Comparison of ENCODE assay signal across 12 cellular contexts in the genomic region with DNA sequence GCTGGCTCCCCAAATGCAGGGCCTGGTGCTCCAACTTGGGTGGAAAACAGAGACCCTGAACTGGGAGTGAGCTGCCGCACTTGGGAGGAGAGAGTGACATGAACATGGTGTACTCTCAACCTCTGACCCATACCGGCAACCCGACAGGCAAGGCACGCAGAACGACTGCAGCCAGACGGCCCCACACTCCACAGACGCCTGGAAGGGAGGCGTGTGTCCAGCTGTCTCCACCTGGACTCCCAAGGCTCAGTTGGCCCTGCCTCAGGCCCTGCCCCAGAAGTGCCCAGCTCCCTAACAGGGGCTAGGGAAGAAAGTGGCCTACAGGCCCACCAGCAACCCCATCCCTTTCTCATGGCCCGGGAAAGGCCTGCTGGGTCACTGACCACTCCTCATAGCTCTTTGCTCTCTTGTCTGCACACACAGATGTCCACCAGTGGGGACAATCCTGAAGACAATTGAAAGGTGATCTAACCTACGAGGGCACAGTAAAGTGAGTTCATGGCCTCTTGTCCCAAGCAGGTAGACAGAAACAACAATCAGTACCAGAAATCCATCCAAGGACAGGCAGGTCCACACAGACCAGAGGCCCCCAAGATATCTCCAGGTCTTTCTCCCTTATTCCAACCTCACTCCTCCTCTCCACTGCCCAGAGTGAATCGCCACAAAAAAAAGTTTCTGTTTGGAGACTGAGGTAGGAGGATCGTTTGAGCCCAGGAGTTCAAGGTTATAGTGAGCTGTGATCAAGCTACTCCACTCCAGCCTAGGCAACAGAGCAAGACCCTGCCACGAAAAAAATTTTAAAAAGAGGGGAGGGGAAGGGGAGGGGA. TPM values are rescaled to one million over a fixed set of nuclear protein-coding genes. Genes with fewer than 3 reads are reported as not detected.
A peak's percentile ranks its signal among the peaks of the same experiment; 100 is the strongest.
DNase-seq lines count a peak whose midpoint lies in the region; ATAC-seq and TF ChIP-seq lines count a peak whose summit lies in the region.
"Had no signal": no experiment of that assay in that cellular context is flagged by ENCODE, and none has a peak within 500 bp of the region (broad histone marks: within the 10 kb centered on the region; RNA-seq: fewer than 3 reads in every experiment).

No MANE protein-coding gene starts in this region.

- H3K36me3 Mint-ChIP-seq in activated CD4-positive, alpha-beta T cell treated with anti-CD3 and anti-CD28 coated beads, Interleukin-2, amount 10 ng/mL, durations not matched to agents 24 days and 14 days (ENCODE audit: low read depth): no peaks in the 10 kb centered on the region

- TF ChIP-seq RAD21 in liver (IDR thresholded peaks at IDR 0.05): no peak

- H3K4me1 ChIP-seq in ascending aorta (peaks cover 4 to 37% of the 10 kb centered on the region in 2 donors), liver (ENCODE audit: control insufficient read depth in 4 of 4, insufficient read depth in 4 of 4, low read length in 3 of 4) (peaks cover 15 to 52% (median 40%) of the 10 kb centered on the region in 4 donors), stomach (peaks cover 63 to 89% (median 79%) of the 10 kb centered on the region in 4 donors)

- intact Hi-C loops in activated CD4-positive, alpha-beta T cell treated with anti-CD3 and anti-CD28 coated beads, Interleukin-2, amount 10 ng/mL, durations not matched to agents 24 days and 14 days (cut with micrococcal nuclease): no loop called here
- intact Hi-C loops in ascending aorta (cut with DNase I) (no loop called here), stomach (cut with DNase I; ENCODE audit: low total_unique reads) (no loop called here)

- 56% methylated on average over 13 of the region's 13 CpGs for WGBS in liver
- 61 to 73% (median 70%) methylated on average over 6 to 13 of the region's 13 CpGs for WGBS in stomach, 5 donors

- H3K4me3 ChIP-seq in ascending aorta (no peak overlapping the region), liver (ENCODE audit: low read depth in 1 of 3, low read length in 3 of 3) (no peak overlapping the region), stomach (no peak overlapping the region)
- H3K4me3 ChIP-seq: thyroid gland had no signal

- H3K4me1 Mint-ChIP-seq in activated CD4-positive, alpha-beta T cell treated with anti-CD3 and anti-CD28 coated beads, Interleukin-2, amount 10 ng/mL, durations not matched to agents 24 days and 14 days: peaks cover 42% of the 10 kb centered on the region

- ATAC-seq in HG03378 (IDR thresholded peaks at IDR 0.05; ENCODE audit: unreplicated experiment) (no peak), GM18517 (IDR thresholded peaks at IDR 0.05; ENCODE audit: unreplicated experiment) (no peak)

- H3K27me3 Mint-ChIP-seq in activated CD4-positive, alpha-beta T cell treated with anti-CD3 and anti-CD28 coated beads, Interleukin-2, amount 10 ng/mL, durations not matched to agents 24 days and 14 days: no peaks in the 10 kb centered on the region

- H3K9ac ChIP-seq in liver (ENCODE audit: low read depth in 1 of 2, low read length in 2 of 2): no peak overlapping the region

- TF ChIP-seq CTCF in ascending aorta (IDR thresholded peaks at IDR 0.05) (no peak), liver (IDR thresholded peaks at IDR 0.05; ENCODE audit: low read depth, low read length, missing input control) (no peak), stomach (IDR thresholded peaks at IDR 0.05) (no peak)

- TF ChIP-seq POLR2A in stomach (IDR thresholded peaks at IDR 0.05): no peak

- peak overlapping the region; percentile 62 for H3K27ac Mint-ChIP-seq in activated CD4-positive, alpha-beta T cell treated with anti-CD3 and anti-CD28 coated beads, Interleukin-2, amount 10 ng/mL, durations not matched to agents 24 days and 14 days

- TF ChIP-seq EP300 in stomach (IDR thresholded peaks at IDR 0.05): no peak

- peak overlapping the region; percentile 18 for H3K4me3 Mint-ChIP-seq in activated CD4-positive, alpha-beta T cell treated with anti-CD3 and anti-CD28 coated beads, Interleukin-2, amount 10 ng/mL, durations not matched to agents 24 days and 14 days

- no peaks in the 10 kb centered on the region for H3K9me3 Mint-ChIP-seq in activated CD4-positive, alpha-beta T cell treated with anti-CD3 and anti-CD28 coated beads, Interleukin-2, amount 10 ng/mL, durations not matched to agents 24 days and 14 days

- no peak for DNase-seq in activated CD4-positive, alpha-beta T cell treated with anti-CD3 and anti-CD28 coated beads, Interleukin-2, amount 10 ng/mL, durations not matched to agents 24 days and 14 days
- no peak for DNase-seq in activated CD4-positive, alpha-beta T cell treated with anti-CD3 and anti-CD28 coated beads for 48 hours
- no peak for DNase-seq in ascending aorta (ENCODE audit: low spot score in 2 of 2)
- no peak for DNase-seq in stomach
- DNase-seq in effector CD8-positive, alpha-beta T cell (lab: John Stamatoyannopoulos, UW): no peak
- DNase-seq: dermis blood vessel endothelial cell; NCI-H1436; stimulated activated CD4-positive, alpha-beta T cell treated with anti-CD3 and anti-CD28 coated beads, Interleukin-4, amount 100 ng/mL, for 24 hours; thyroid gland had no signal

- no peaks in the 10 kb centered on the region for H3K27me3 ChIP-seq in ascending aorta
- H3K27me3 ChIP-seq in liver (ENCODE audit: control insufficient read depth in 4 of 4, insufficient read depth in 4 of 4, low read length in 3 of 4): no peaks in the 10 kb centered on the region
- H3K27me3 ChIP-seq in stomach: no peaks in the 10 kb centered on the region
- H3K27me3 ChIP-seq: thyroid gland had no signal

- H3K9me3 ChIP-seq in ascending aorta (no peaks in the 10 kb centered on the region), liver (ENCODE audit: control insufficient read depth in 4 of 4, low read length in 3 of 4) (no peaks in the 10 kb centered on the region), stomach (no peaks in the 10 kb centered on the region)
- H3K9me3 ChIP-seq: thyroid gland had no signal

- no peaks in the 10 kb centered on the region for H3K36me3 ChIP-seq in ascending aorta
- H3K36me3 ChIP-seq in liver (ENCODE audit: control insufficient read depth in 4 of 4, insufficient read depth in 3 of 4, low read depth in 1 of 4, low read length in 3 of 4): no peaks in the 10 kb centered on the region
- H3K36me3 ChIP-seq in stomach: no peaks in the 10 kb centered on the region
- H3K36me3 ChIP-seq: thyroid gland had no signal

- H3K27ac ChIP-seq in ascending aorta: peak overlapping the region; percentile 19 to 26
- peak overlapping the region; percentile 49 to 57 for H3K27ac ChIP-seq in liver (ENCODE audit: low read depth in 1 of 2, low read length in 2 of 2)
- peak overlapping the region; percentile 12 to 72 (median 68) for H3K27ac ChIP-seq in stomach
- H3K27ac ChIP-seq: thyroid gland had no signal

TF ChIP-seq in liver, 16 proteins besides CTCF, POLR2A, EP300 and RAD21:
- TF ChIP-seq TAF1 (conservative IDR thresholded peaks at IDR 0.05) (no peak), NR2F2 (IDR thresholded peaks at IDR 0.05) (peak; percentile 51)

RNA-seq across cellular contexts. Expression of gene ELL, which starts 28.2 kb away (rescaled TPM):
- total RNA-seq in activated CD4-positive, alpha-beta T cell treated with anti-CD3 and anti-CD28 coated beads, Interleukin-2, amount 10 ng/mL, durations not matched to agents 24 days and 14 days: 25.5 and 27.8 TPM in 2 replicates
- 30.5 TPM for total RNA-seq in ascending aorta
- total RNA-seq in liver: 10 to 100 TPM in 1 of 2 donors, 1 to 10 TPM in 1; 7.6 to 10.5 TPM
- polyA plus RNA-seq in liver: 1 to 10 TPM; 4.5 to 5.6 TPM
- total RNA-seq in stomach: 10 to 100 TPM in 3 of 5 donors, 1 to 10 TPM in 2; 8.0 to 88.7 (median 13.5) TPM
- polyA plus RNA-seq in stomach: 10 to 100 TPM in 1 of 3 donors, 1 to 10 TPM in 2; 4.1 to 12.7 (median 8.1) TPM

RNA-seq across cellular contexts. Expression of gene FKBP8, which starts 49.7 kb away (rescaled TPM):
- 170 and 173 TPM in 2 replicates for total RNA-seq in activated CD4-positive, alpha-beta T cell treated with anti-CD3 and anti-CD28 coated beads, Interleukin-2, amount 10 ng/mL, durations not matched to agents 24 days and 14 days
- total RNA-seq in ascending aorta (395 TPM), liver (100 to 1,000 TPM in 1 of 2 donors, 10 to 100 TPM in 1; 75.8 to 225 TPM), stomach (100 to 1,000 TPM in 4 of 5 donors, 10 to 100 TPM in 1; 87.8 to 819 (median 197) TPM)
- polyA plus RNA-seq in liver (100 to 1,000 TPM in 1 of 2 donors, 10 to 100 TPM in 1; 59.1 to 126 TPM), stomach (100 to 1,000 TPM; 157 to 254 (median 249) TPM)

RNA-seq across cellular contexts. Expression of gene ISYNA1, which starts 55.7 kb away (rescaled TPM):
- total RNA-seq in activated CD4-positive, alpha-beta T cell treated with anti-CD3 and anti-CD28 coated beads, Interleukin-2, amount 10 ng/mL, durations not matched to agents 24 days and 14 days: 9.9 and 10.9 TPM in 2 replicates
- total RNA-seq in ascending aorta (93.1 TPM), liver (10 to 100 TPM in 1 of 2 donors, 1 to 10 TPM in 1; 8.0 to 41.9 TPM), stomach (10 to 100 TPM in 4 of 5 donors, 1 to 10 TPM in 1; 7.8 to 47.3 (median 15.8) TPM)
- polyA plus RNA-seq in liver (10 to 100 TPM in 1 of 2 donors, 1 to 10 TPM in 1; 4.7 to 12.1 TPM), stomach (10 to 100 TPM in 2 of 3 donors, 1 to 10 TPM in 1; 9.5 to 39.7 (median 15.0) TPM)
